Comparison of ENCODE assay signal across 10 cellular contexts in the genomic region with DNA sequence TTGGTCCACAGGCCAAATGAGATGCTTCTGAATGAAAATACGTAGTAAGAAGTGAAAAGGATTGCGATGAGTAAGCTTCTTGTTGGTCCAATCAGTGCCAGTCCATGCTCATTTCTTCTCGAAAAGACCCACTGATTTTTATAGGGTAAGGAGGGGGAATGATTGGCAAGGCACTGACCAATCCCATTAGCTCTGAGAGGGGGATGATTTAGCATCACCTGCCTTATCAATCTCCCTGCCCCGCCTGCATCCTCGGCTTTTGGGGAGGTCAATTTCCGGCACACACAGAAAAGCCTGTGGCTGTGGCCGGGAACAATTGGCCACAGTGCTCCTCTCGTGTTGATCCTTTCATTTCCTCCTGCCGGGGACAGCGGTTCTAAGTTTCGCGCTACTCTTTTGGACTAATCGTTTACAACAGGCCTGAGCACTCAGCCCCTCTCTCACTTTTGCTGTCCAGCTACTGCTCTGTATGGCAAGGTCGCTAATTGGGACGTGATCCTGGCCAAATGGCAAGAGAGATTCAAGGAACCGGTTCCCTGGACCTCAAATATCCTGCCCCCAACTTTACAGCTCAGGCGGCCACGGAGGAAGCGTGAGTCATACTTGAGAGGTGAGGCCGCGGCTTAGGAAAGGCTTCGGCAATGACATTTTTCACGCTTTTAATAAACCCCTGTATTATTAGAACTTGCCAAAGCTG. TPM values are rescaled to one million over a fixed set of nuclear protein-coding genes. Genes with fewer than 3 reads are reported as not detected.
DNase-seq lines count a peak whose midpoint lies in the region; ATAC-seq and TF ChIP-seq lines count a peak whose summit lies in the region.
"Had no signal": no experiment of that assay in that cellular context is flagged by ENCODE, and none has a peak within 500 bp of the region (broad histone marks: within the 10 kb centered on the region; RNA-seq: fewer than 3 reads in every experiment).

No MANE protein-coding gene starts in this region.

- peak in 1 of 3 donors; percentile 48 for ATAC-seq in natural killer cell
- no peak for ATAC-seq in GM21619 (IDR thresholded peaks at IDR 0.05; ENCODE audit: unreplicated experiment)

- peak; percentile 63 for DNase-seq in GM04503 (ENCODE audit: low read depth)
- peak; percentile 67 for DNase-seq in LoVo (ENCODE audit: low spot score)
- peak; percentile 86 for DNase-seq in amniotic epithelial cell (ENCODE audit: low read depth)
- DNase-seq in natural killer cell: no peak
- DNase-seq in activated CD4-positive, alpha-beta memory T cell treated with anti-CD3 and anti-CD28 coated beads for 36 hours: no peak
- no peak for DNase-seq in Ammon's horn (ENCODE audit: low spot score)
- DNase-seq in amygdala (lab: John Stamatoyannopoulos, UW): no peak
- DNase-seq: Karpas-422 had no signal

- no peak for TF ChIP-seq CTCF in natural killer cell (IDR thresholded peaks at IDR 0.05)

- H3K36me3 Mint-ChIP-seq in natural killer cell: no peaks in the 10 kb centered on the region
- no peaks in the 10 kb centered on the region for H3K36me3 Mint-ChIP-seq in activated CD4-positive, alpha-beta memory T cell treated with anti-CD3 and anti-CD28 coated beads for 36 hours
- H3K36me3 Mint-ChIP-seq: activated naive CD4-positive, alpha-beta T cell treated with anti-CD3 and anti-CD28 coated beads, Interleukin-2, amount 50 U/mL, for 24 hours had no signal

- intact Hi-C loops in natural killer cell (cut with micrococcal nuclease): no loop called here
- intact Hi-C loops in activated CD4-positive, alpha-beta memory T cell treated with anti-CD3 and anti-CD28 coated beads for 36 hours (cut with micrococcal nuclease): no loop called here

- peaks cover 9% of the 10 kb centered on the region in 2 donors for H3K4me1 Mint-ChIP-seq in natural killer cell
- peaks cover 2% of the 10 kb centered on the region for H3K4me1 Mint-ChIP-seq in activated CD4-positive, alpha-beta memory T cell treated with anti-CD3 and anti-CD28 coated beads for 36 hours (ENCODE audit: low read depth)
- H3K4me1 Mint-ChIP-seq: activated naive CD4-positive, alpha-beta T cell treated with anti-CD3 and anti-CD28 coated beads, Interleukin-2, amount 50 U/mL, for 24 hours had no signal

- H3K27me3 Mint-ChIP-seq in natural killer cell (ENCODE audit: low read depth in 2 of 2): peaks cover 4 to 6% of the 10 kb centered on the region in 2 donors
- H3K27me3 Mint-ChIP-seq in activated CD4-positive, alpha-beta memory T cell treated with anti-CD3 and anti-CD28 coated beads for 36 hours: peaks cover 7% of the 10 kb centered on the region

- POLR2A ChIA-PET in activated CD4-positive, alpha-beta memory T cell treated with anti-CD3 and anti-CD28 coated beads for 36 hours (lab: Charles Lee): no interaction called here

- no peaks in the 10 kb centered on the region for H3K9me3 Mint-ChIP-seq in natural killer cell
- no peaks in the 10 kb centered on the region for H3K9me3 Mint-ChIP-seq in activated CD4-positive, alpha-beta memory T cell treated with anti-CD3 and anti-CD28 coated beads for 36 hours
- H3K9me3 Mint-ChIP-seq: activated naive CD4-positive, alpha-beta T cell treated with anti-CD3 and anti-CD28 coated beads, Interleukin-2, amount 50 U/mL, for 24 hours had no signal

- H3K4me3 Mint-ChIP-seq in natural killer cell: peak overlapping the region; percentile 25
- no peak overlapping the region for H3K4me3 Mint-ChIP-seq in activated CD4-positive, alpha-beta memory T cell treated with anti-CD3 and anti-CD28 coated beads for 36 hours

- H3K27ac Mint-ChIP-seq in natural killer cell: no peak overlapping the region
- H3K27ac Mint-ChIP-seq in activated CD4-positive, alpha-beta memory T cell treated with anti-CD3 and anti-CD28 coated beads for 36 hours: no peak overlapping the region
- H3K27ac Mint-ChIP-seq: activated naive CD4-positive, alpha-beta T cell treated with anti-CD3 and anti-CD28 coated beads, Interleukin-2, amount 50 U/mL, for 24 hours had no signal

- CTCF ChIA-PET in activated CD4-positive, alpha-beta memory T cell treated with anti-CD3 and anti-CD28 coated beads for 36 hours (lab: Charles Lee): no interaction called here

RNA-seq across cellular contexts. Expression of gene TBX4, which starts 43.1 kb away (rescaled TPM):
- not detected for total RNA-seq in natural killer cell
- not detected for total RNA-seq in activated CD4-positive, alpha-beta memory T cell treated with anti-CD3 and anti-CD28 coated beads for 36 hours

Comparison
In these comparisons a context has a peak if more than half of its experiments do, and no peak if none do; other contexts are left out.
1. DNase-seq: peak in GM04503 (single experiment), LoVo (single experiment) and amniotic epithelial cell (single experiment); none in natural killer cell (single experiment), activated CD4-positive, alpha-beta memory T cell treated with anti-CD3 and anti-CD28 coated beads for 36 hours (single experiment), Ammon's horn (single experiment) and amygdala (0 of 56).